1 cellular context compared by ENCODE assay signal in the genomic region with DNA sequence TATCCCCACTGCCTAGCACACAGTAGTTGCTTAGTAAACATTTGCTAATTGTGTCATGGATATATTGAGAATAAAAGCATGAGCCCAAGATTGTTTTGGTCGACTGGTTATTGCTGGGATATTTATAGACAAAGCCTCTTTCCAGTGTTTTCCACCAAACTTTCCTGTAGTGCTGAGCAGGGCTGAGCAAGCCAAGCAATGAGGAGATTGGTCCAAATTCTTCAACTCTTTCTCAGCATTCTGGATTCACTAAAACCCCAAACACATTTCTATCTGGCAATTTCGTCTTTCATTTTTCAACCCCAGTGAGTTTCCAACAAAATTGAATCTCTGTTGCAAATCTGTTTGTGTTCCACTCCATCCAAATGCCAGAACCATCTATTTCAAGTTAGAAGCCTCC.
TF ChIP-seq lines count a peak whose summit lies in the region.

No MANE protein-coding gene starts in this region.

TF ChIP-seq in SK-N-SH, 30 proteins besides CTCF, POLR2A, EP300 and RAD21 (continued from another document):
- TF ChIP-seq, protein P1, sequence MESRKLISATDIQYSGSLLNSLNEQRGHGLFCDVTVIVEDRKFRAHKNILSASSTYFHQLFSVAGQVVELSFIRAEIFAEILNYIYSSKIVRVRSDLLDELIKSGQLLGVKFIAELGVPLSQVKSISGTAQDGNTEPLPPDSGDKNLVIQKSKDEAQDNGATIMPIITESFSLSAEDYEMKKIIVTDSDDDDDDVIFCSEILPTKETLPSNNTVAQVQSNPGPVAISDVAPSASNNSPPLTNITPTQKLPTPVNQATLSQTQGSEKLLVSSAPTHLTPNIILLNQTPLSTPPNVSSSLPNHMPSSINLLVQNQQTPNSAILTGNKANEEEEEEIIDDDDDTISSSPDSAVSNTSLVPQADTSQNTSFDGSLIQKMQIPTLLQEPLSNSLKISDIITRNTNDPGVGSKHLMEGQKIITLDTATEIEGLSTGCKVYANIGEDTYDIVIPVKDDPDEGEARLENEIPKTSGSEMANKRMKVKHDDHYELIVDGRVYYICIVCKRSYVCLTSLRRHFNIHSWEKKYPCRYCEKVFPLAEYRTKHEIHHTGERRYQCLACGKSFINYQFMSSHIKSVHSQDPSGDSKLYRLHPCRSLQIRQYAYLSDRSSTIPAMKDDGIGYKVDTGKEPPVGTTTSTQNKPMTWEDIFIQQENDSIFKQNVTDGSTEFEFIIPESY (IDR thresholded peaks at IDR 0.05; ENCODE audit: borderline replicate concordance, low read depth), result no peak
- TF ChIP-seq, protein P2, sequence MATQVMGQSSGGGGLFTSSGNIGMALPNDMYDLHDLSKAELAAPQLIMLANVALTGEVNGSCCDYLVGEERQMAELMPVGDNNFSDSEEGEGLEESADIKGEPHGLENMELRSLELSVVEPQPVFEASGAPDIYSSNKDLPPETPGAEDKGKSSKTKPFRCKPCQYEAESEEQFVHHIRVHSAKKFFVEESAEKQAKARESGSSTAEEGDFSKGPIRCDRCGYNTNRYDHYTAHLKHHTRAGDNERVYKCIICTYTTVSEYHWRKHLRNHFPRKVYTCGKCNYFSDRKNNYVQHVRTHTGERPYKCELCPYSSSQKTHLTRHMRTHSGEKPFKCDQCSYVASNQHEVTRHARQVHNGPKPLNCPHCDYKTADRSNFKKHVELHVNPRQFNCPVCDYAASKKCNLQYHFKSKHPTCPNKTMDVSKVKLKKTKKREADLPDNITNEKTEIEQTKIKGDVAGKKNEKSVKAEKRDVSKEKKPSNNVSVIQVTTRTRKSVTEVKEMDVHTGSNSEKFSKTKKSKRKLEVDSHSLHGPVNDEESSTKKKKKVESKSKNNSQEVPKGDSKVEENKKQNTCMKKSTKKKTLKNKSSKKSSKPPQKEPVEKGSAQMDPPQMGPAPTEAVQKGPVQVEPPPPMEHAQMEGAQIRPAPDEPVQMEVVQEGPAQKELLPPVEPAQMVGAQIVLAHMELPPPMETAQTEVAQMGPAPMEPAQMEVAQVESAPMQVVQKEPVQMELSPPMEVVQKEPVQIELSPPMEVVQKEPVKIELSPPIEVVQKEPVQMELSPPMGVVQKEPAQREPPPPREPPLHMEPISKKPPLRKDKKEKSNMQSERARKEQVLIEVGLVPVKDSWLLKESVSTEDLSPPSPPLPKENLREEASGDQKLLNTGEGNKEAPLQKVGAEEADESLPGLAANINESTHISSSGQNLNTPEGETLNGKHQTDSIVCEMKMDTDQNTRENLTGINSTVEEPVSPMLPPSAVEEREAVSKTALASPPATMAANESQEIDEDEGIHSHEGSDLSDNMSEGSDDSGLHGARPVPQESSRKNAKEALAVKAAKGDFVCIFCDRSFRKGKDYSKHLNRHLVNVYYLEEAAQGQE (IDR thresholded peaks at IDR 0.05; ENCODE audit: low read depth, low read length), result no peak
- TF ChIP-seq MEF2A (IDR thresholded peaks at IDR 0.05; ENCODE audit: borderline replicate concordance, low read depth) (no peak), RXRA (IDR thresholded peaks at IDR 0.05; ENCODE audit: borderline replicate concordance, low read depth) (no peak), YY1 (IDR thresholded peaks at IDR 0.05; ENCODE audit: low read depth) (no peak)
- TF ChIP-seq, protein P3, sequence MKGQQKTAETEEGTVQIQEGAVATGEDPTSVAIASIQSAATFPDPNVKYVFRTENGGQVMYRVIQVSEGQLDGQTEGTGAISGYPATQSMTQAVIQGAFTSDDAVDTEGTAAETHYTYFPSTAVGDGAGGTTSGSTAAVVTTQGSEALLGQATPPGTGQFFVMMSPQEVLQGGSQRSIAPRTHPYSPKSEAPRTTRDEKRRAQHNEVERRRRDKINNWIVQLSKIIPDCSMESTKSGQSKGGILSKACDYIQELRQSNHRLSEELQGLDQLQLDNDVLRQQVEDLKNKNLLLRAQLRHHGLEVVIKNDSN (IDR thresholded peaks at IDR 0.05; ENCODE audit: borderline replicate concordance, low read depth), result no peak
